ENCODE assay signal across 8 cellular contexts in genomic region chr5:99060306-99061261, GRCh38.
A peak's percentile ranks its signal among the peaks of the same experiment; 100 is the strongest.
DNase-seq lines count a peak whose midpoint lies in the region; ATAC-seq and TF ChIP-seq lines count a peak whose summit lies in the region.

No MANE protein-coding gene starts in this region.

- POLR2A ChIA-PET in RWPE1 (lab: Yijun Ruan, JAX; ENCODE audit: low non-redundant PET) = interaction anchor here (0.7 kb wide), 1 partner anchor 89 kb away, joined by 3 read pairs; no protein-coding TSS in a partner anchor

- H3K9me3 ChIP-seq in suprapubic skin = no peaks in the 10 kb centered on the region

- CTCF ChIA-PET in RWPE1 (lab: Yijun Ruan, JAX) = interaction anchor here (0.6 to 2.2 kb wide), 16 partner anchors 10 to 1459 kb away, joined by 3 to 13 read pairs (median 3); no protein-coding TSS in a partner anchor

- no peaks in the 10 kb centered on the region for H3K27me3 ChIP-seq in suprapubic skin

- DNase-seq in DMS 273 treated with DMSO at 0.1 percent for 48 hours (lab: John Stamatoyannopoulos, UW) = peak; percentile 17
- DNase-seq in KBM-7 = peak; percentile 80
- peak; percentile 78 for DNase-seq in RWPE1 (ENCODE audit: low spot score)
- DNase-seq in activated T-helper 1 cell treated with anti-CD3 and anti-CD28 coated beads, Interleukin-2, amount 50 U/mL, for 16 hours (ENCODE audit: low read depth in 1 of 2, low spot score in 1 of 2) = peak; percentile 72 to 87
- DNase-seq in fibroblast of the conjunctiva (ENCODE audit: low read depth) = peak; percentile 47
- peak in 45 of 56 donors; percentile 1 to 86 (median 32) for DNase-seq in nucleus accumbens (lab: John Stamatoyannopoulos, UW)
- DNase-seq in suprapubic skin (ENCODE audit: low spot score in 2 of 2) = peak; percentile 83 to 90

- no peaks in the 10 kb centered on the region for H3K36me3 ChIP-seq in suprapubic skin

- 18% methylated on average over 13 of the region's 13 CpGs for WGBS in suprapubic skin

- H3K4me3 ChIP-seq in suprapubic skin = no peak overlapping the region

- H3K4me1 ChIP-seq in suprapubic skin = peaks cover 16% of the 10 kb centered on the region

- TF ChIP-seq CTCF in RWPE1 (conservative IDR thresholded peaks at IDR 0.05; ENCODE audit: low read depth) (peak; percentile 96), suprapubic skin (IDR thresholded peaks at IDR 0.05) (peak; percentile 76 to 77)

- H3K27ac ChIP-seq in RWPE1 = no peak overlapping the region
- no peak overlapping the region for H3K27ac ChIP-seq in suprapubic skin

- no peak for TF ChIP-seq POLR2A in suprapubic skin (IDR thresholded peaks at IDR 0.05)

- no peak for TF ChIP-seq EP300 in suprapubic skin (IDR thresholded peaks at IDR 0.05)

- in situ Hi-C loops in KBM-7 (cut with MboI; ENCODE audit: low pct_unique_long_range_greater_than_20kb, low sequenced_read_pairs) = no loop called here

- ATAC-seq in GM21423 (IDR thresholded peaks at IDR 0.05; ENCODE audit: unreplicated experiment) = peak; percentile 64

Comparison
In these comparisons a context has a peak if more than half of its experiments do, and no peak if none do; other contexts are left out.
1. DNase-seq: peak in every context shown above with its lines; median percentile 86 in suprapubic skin; 80 in KBM-7; 80 in activated T-helper 1 cell treated with anti-CD3 and anti-CD28 coated beads, Interleukin-2, amount 50 U/mL, for 16 hours; 78 in RWPE1; 47 in fibroblast of the conjunctiva; 32 in nucleus accumbens; 17 in DMS 273 treated with DMSO at 0.1 percent for 48 hours.